Comparison of ENCODE assay signal across 8 cellular contexts in genomic region chr19:3572855-3573161, GRCh38.
DNase-seq lines count a peak whose midpoint lies in the region; TF ChIP-seq lines count a peak whose summit lies in the region.

TSS of gene HMG20B (plus strand) at chr19:3572944. CDS start at chr19:3573310, 366 bp downstream.

- no peak for TF ChIP-seq CTCF in MM.1S (IDR thresholded peaks at IDR 0.05; ENCODE audit: low read length)

- H3K9ac ChIP-seq in BLaER1 treated with 17β-estradiol and CSF1 and Interleukin-3, amounts not matched to agents 10 nM and 100 nM, result peak within 1 kb of the TSS; percentile 87 to 96 (median 93)
- peak within 1 kb of the TSS; percentile 72 for H3K9ac ChIP-seq in MM.1S (ENCODE audit: low read length)

- no peaks in the 10 kb centered on the region for H3K27me3 ChIP-seq in BLaER1 treated with 17β-estradiol and CSF1 and Interleukin-3, amounts not matched to agents 10 nM and 100 nM
- peaks cover 11% of the 10 kb centered on the region for H3K27me3 ChIP-seq in MM.1S (replicated peaks; ENCODE audit: insufficient read depth, low read length)
- no peaks in the 10 kb centered on the region for H3K27me3 ChIP-seq in effector memory CD4-positive, alpha-beta T cell (replicated peaks; ENCODE audit: control insufficient read depth, insufficient read depth, low read length, poor library complexity, severe bottlenecking)
- no peaks in the 10 kb centered on the region for H3K27me3 ChIP-seq in muscle layer of duodenum (ENCODE audit: low read depth, low read length)

- H3K27ac ChIP-seq in BLaER1 treated with 17β-estradiol and CSF1 and Interleukin-3, amounts not matched to agents 10 nM and 100 nM, result peak within 1 kb of the TSS in 10 of 11 experiments; percentile 76 to 95 (median 88); a peak in 21 of 22 replicates
- H3K27ac ChIP-seq in MM.1S (ENCODE audit: low read length) (no peak within 1 kb of the TSS; the same call in 1 of the 2 replicates), muscle layer of duodenum (ENCODE audit: low read length) (peak within 1 kb of the TSS; percentile 27)
- H3K27ac ChIP-seq in effector memory CD4-positive, alpha-beta T cell (ENCODE audit: insufficient read depth, low read length, poor library complexity, severe bottlenecking), result peak within 1 kb of the TSS; percentile 57

- H4K20me1 ChIP-seq in BLaER1 treated with 17β-estradiol and CSF1 and Interleukin-3, amounts not matched to agents 10 nM and 100 nM, result peaks cover 0 to 32% (median 17%) of the 10 kb centered on the region in 11 experiments; a peak in 16 of 22 replicates
- H4K20me1 ChIP-seq in MM.1S (ENCODE audit: insufficient read depth, low read length), result no peaks in the 10 kb centered on the region

- 0 out of 2 replicates have a peak, but pooled peaks cover 9% of the 10 kb centered on the region for H3F3A ChIP-seq in MM.1S (ENCODE audit: insufficient read depth, low read length)

- H2AFZ ChIP-seq in MM.1S (ENCODE audit: low read length), result peak within 1 kb of the TSS; percentile 83

- peak within 1 kb of the TSS; percentile 82 to 96 (median 93) for H3K4me2 ChIP-seq in BLaER1 treated with 17β-estradiol and CSF1 and Interleukin-3, amounts not matched to agents 10 nM and 100 nM
- H3K4me2 ChIP-seq in MM.1S (ENCODE audit: low read depth, low read length), result peak within 1 kb of the TSS; percentile 95

- H3K9me3 ChIP-seq in BLaER1 treated with 17β-estradiol and CSF1 and Interleukin-3, amounts not matched to agents 10 nM and 100 nM (replicated peaks in 1 of 11), result no peaks in the 10 kb centered on the region
- no peaks in the 10 kb centered on the region for H3K9me3 ChIP-seq in MM.1S (replicated peaks; ENCODE audit: insufficient read depth, low read length)
- H3K9me3 ChIP-seq in effector memory CD4-positive, alpha-beta T cell (ENCODE audit: control insufficient read depth, low read length), result no peaks in the 10 kb centered on the region
- no peaks in the 10 kb centered on the region for H3K9me3 ChIP-seq in muscle layer of duodenum (ENCODE audit: control insufficient read depth in 1 of 2, low read length in 2 of 2)

- no peaks in the 10 kb centered on the region for H3K9me2 ChIP-seq in MM.1S (replicated peaks; ENCODE audit: insufficient read depth, low read length)

- DNase-seq in MM.1S (no peak), anterior cingulate cortex (lab: John Stamatoyannopoulos, UW) (no peak), SKM-1 treated with dmso at 0.1 percent for 144 hours (lab: John Stamatoyannopoulos, UW; ENCODE audit: unreplicated experiment) (no peak), head of caudate nucleus (no peak), amygdala (lab: John Stamatoyannopoulos, UW) (no peak)
- no peak for DNase-seq in effector memory CD4-positive, alpha-beta T cell

- peaks cover 6% of the 10 kb centered on the region for H3K79me2 ChIP-seq in MM.1S (ENCODE audit: low read length)

- H3K4me1 ChIP-seq in BLaER1 treated with 17β-estradiol and CSF1 and Interleukin-3, amounts not matched to agents 10 nM and 100 nM, result peaks cover 7 to 34% (median 11%) of the 10 kb centered on the region in 10 experiments
- H3K4me1 ChIP-seq in MM.1S (ENCODE audit: low read length), result 0 out of 2 replicates have a peak, but pooled peaks cover 4% of the 10 kb centered on the region
- H3K4me1 ChIP-seq in effector memory CD4-positive, alpha-beta T cell (ENCODE audit: control insufficient read depth, insufficient read depth, low read length, poor library complexity, severe bottlenecking), result peaks cover 11% of the 10 kb centered on the region
- H3K4me1 ChIP-seq in muscle layer of duodenum (ENCODE audit: control insufficient read depth in 1 of 2, insufficient read depth in 2 of 2, low read length in 2 of 2), result peaks cover 0 to 25% of the 10 kb centered on the region in 2 donors

- peak within 1 kb of the TSS; percentile 84 to 99 (median 93) for H3K4me3 ChIP-seq in BLaER1 treated with 17β-estradiol and CSF1 and Interleukin-3, amounts not matched to agents 10 nM and 100 nM
- H3K4me3 ChIP-seq in MM.1S (ENCODE audit: low read length) (peak within 1 kb of the TSS; percentile 97), muscle layer of duodenum (ENCODE audit: low read depth in 1 of 2, low read length in 2 of 2) (peak within 1 kb of the TSS; percentile 58 to 87)
- H3K4me3 ChIP-seq in effector memory CD4-positive, alpha-beta T cell (ENCODE audit: insufficient read depth, low read depth, low read length, poor library complexity, severe bottlenecking), result peak within 1 kb of the TSS; percentile 79

- H3K36me3 ChIP-seq in BLaER1 treated with 17β-estradiol and CSF1 and Interleukin-3, amounts not matched to agents 10 nM and 100 nM, result peaks cover 10 to 29% (median 23%) of the 10 kb centered on the region in 11 experiments
- no peaks in the 10 kb centered on the region for H3K36me3 ChIP-seq in MM.1S (replicated peaks; ENCODE audit: insufficient read depth, low read length)
- H3K36me3 ChIP-seq in effector memory CD4-positive, alpha-beta T cell (ENCODE audit: control insufficient read depth, insufficient read depth, low read length), result no peaks in the 10 kb centered on the region
- no peaks in the 10 kb centered on the region for H3K36me3 ChIP-seq in muscle layer of duodenum (ENCODE audit: control insufficient read depth in 1 of 2, insufficient read depth in 2 of 2, low read length in 2 of 2)

- intact Hi-C loops in head of caudate nucleus (cut with DNase I), result no loop called here
